18 cellular contexts compared by ENCODE assay signal in genomic region chr20:44398303-44398702, GRCh38. TPM values are rescaled to one million over a fixed set of nuclear protein-coding genes. Genes with fewer than 3 reads are reported as not detected.
DNase-seq lines count a peak whose midpoint lies in the region; ATAC-seq, FAIRE-seq and TF ChIP-seq lines count a peak whose summit lies in the region.
"Had no signal": no experiment of that assay in that cellular context is flagged by ENCODE, and none has a peak within 500 bp of the region (broad histone marks: within the 10 kb centered on the region; RNA-seq: fewer than 3 reads in every experiment).

No MANE protein-coding gene starts in this region.

- no peaks in the 10 kb centered on the region for H4K20me1 ChIP-seq in neural progenitor cell (ENCODE audit: low read depth)

- no peak for TF ChIP-seq POLR2A in GM18505 (IDR thresholded peaks at IDR 0.05; ENCODE audit: borderline replicate concordance, extremely low read depth, insufficient read depth, insufficient read length)

- intact Hi-C loops in left colon (cut with DNase I, micrococcal nuclease), result no loop called here

- H3F3A ChIP-seq in neural progenitor cell (ENCODE audit: low read depth), result no peaks in the 10 kb centered on the region

- no peak overlapping the region for H3K9ac ChIP-seq in neural progenitor cell

- TF ChIP-seq CTCF in bronchial epithelial cell (IDR thresholded peaks at IDR 0.05; ENCODE audit: insufficient read depth, low read length, severe bottlenecking) (no peak), neural progenitor cell (IDR thresholded peaks at IDR 0.05) (no peak)

- FAIRE-seq in bronchial epithelial cell (lab: Jason Lieb, UNC), result no peak

- no peaks in the 10 kb centered on the region for H3K79me2 ChIP-seq in neural progenitor cell (ENCODE audit: low read depth)

- H3K36me3 ChIP-seq in bronchial epithelial cell (ENCODE audit: control insufficient read depth, insufficient read depth, low read length) (no peaks in the 10 kb centered on the region), neural progenitor cell (no peaks in the 10 kb centered on the region)

- H3K9me3 ChIP-seq in neural progenitor cell (ENCODE audit: low read depth), result no peaks in the 10 kb centered on the region
- H3K9me3 ChIP-seq: Peyer's patch had no signal

- DNase-seq in EL (peak; percentile 59), MV-4-11 (lab: John Stamatoyannopoulos, UW) (peak; percentile 19), bronchial epithelial cell (ENCODE audit: low read depth) (peak; percentile 98), left colon (no peak), NCI-H526 treated with DMSO at 0.1 percent for 48 hours (lab: John Stamatoyannopoulos, UW) (no peak), UCSD-AML1 (lab: John Stamatoyannopoulos, UW; ENCODE audit: unreplicated experiment) (no peak), neural progenitor cell (ENCODE audit: low spot score) (no peak)
- DNase-seq: activated T-cell treated with anti-CD3 and anti-CD28 coated beads, Interleukin-2, amount 50 U/mL, for 24 hours; C1 segment of cervical spinal cord; DND-41; islet precursor cell; NCI-H1105 treated with DMSO at 0.1 percent for 48 hours; NCI-H524 had no signal

- H3K9me3 Mint-ChIP-seq in neural progenitor cell, result no peaks in the 10 kb centered on the region
- H3K9me3 Mint-ChIP-seq: activated T-cell treated with anti-CD3 and anti-CD28 coated beads, Interleukin-2, amount 50 U/mL, for 24 hours; dendritic cell treated with granulocyte-macrophage colony-stimulating factor and Interleukin-4, amounts not matched to agents 40 ng/mL and 50 ng/mL, for 4 days had no signal

- no peak overlapping the region for H3K27ac Mint-ChIP-seq in neural progenitor cell
- H3K27ac Mint-ChIP-seq: activated T-cell treated with anti-CD3 and anti-CD28 coated beads, Interleukin-2, amount 50 U/mL, for 24 hours; dendritic cell treated with granulocyte-macrophage colony-stimulating factor and Interleukin-4, amounts not matched to agents 40 ng/mL and 50 ng/mL, for 4 days had no signal

- H3K4me3 Mint-ChIP-seq in neural progenitor cell, result no peak overlapping the region
- H3K4me3 Mint-ChIP-seq: activated T-cell treated with anti-CD3 and anti-CD28 coated beads, Interleukin-2, amount 50 U/mL, for 24 hours; dendritic cell treated with granulocyte-macrophage colony-stimulating factor and Interleukin-4, amounts not matched to agents 40 ng/mL and 50 ng/mL, for 4 days had no signal

- no peak overlapping the region for H3K27ac ChIP-seq in neural progenitor cell

- H2AFZ ChIP-seq in neural progenitor cell (replicated peaks), result no peak overlapping the region

- ATAC-seq in left colon, result peak; percentile 34
- no peak for ATAC-seq in GM18505 (IDR thresholded peaks at IDR 0.05; ENCODE audit: unreplicated experiment)

- H3K27me3 ChIP-seq in bronchial epithelial cell (ENCODE audit: control insufficient read depth, insufficient read depth, low read length) (peaks cover 6% of the 10 kb centered on the region), neural progenitor cell (no peaks in the 10 kb centered on the region)
- H3K27me3 ChIP-seq: Peyer's patch had no signal

- H3K36me3 Mint-ChIP-seq in neural progenitor cell, result no peaks in the 10 kb centered on the region

- no peaks in the 10 kb centered on the region for H3K4me1 Mint-ChIP-seq in neural progenitor cell

- no peaks in the 10 kb centered on the region for H3K4me1 ChIP-seq in neural progenitor cell

- H3K27me3 Mint-ChIP-seq in neural progenitor cell (ENCODE audit: insufficient read depth, low read depth), result peaks cover 4% of the 10 kb centered on the region
- H3K27me3 Mint-ChIP-seq: dendritic cell treated with granulocyte-macrophage colony-stimulating factor and Interleukin-4, amounts not matched to agents 40 ng/mL and 50 ng/mL, for 4 days had no signal

- no peak overlapping the region for H3K4me2 ChIP-seq in neural progenitor cell

- H3K4me3 ChIP-seq in bronchial epithelial cell (ENCODE audit: low read depth, low read length) (no peak overlapping the region), neural progenitor cell (no peak overlapping the region)
- H3K4me3 ChIP-seq: Peyer's patch had no signal

RNA-seq across cellular contexts. Expression of gene HNF4A, which starts 42.8 kb away (rescaled TPM):
- not detected in 2 replicates for total RNA-seq in bronchial epithelial cell
- 100 to 1,000 TPM; 301 to 321 TPM for total RNA-seq in left colon
- 0.68 and 1.6 TPM in 2 replicates for total RNA-seq in neural progenitor cell (ENCODE audit: low replicate concordance)
- total RNA-seq: myocyte, posterior vena cava had no signal

Comparison
In these comparisons a context has a peak if more than half of its experiments do, and no peak if none do; other contexts are left out.
1. DNase-seq: peak in EL (single experiment), MV-4-11 (single experiment) and bronchial epithelial cell (single experiment); none in left colon (0 of 2), NCI-H526 treated with DMSO at 0.1 percent for 48 hours (single experiment), UCSD-AML1 (single experiment) and neural progenitor cell (single experiment).
2. RNA of gene HNF4A, which starts 42.8 kb away (total RNA-seq): 301 to 321 TPM in left colon; 0.68 to 1.6 TPM in neural progenitor cell and not detected in bronchial epithelial cell; every median in the first group is over 100 times any median in the second.